12 cellular contexts compared by ENCODE assay signal in the genomic region with DNA sequence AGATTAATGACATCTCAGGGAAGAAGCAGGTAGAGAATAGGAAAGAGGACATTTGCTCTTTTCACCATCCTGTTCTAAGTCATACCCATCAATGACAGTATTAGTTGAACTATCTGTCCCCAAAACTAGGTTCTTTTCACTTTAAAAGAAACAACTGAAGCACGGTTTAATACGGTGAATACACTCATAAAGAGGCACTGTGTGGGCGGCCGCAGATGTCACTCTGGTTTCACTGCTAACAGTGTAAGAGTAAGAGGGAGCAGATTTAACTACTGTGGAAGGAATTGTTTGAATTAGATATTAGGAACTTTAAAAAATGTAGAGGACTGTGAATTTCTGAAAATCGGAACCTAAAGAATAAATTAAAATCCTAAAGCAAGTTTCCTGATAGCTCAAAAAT. TPM values are rescaled to one million over a fixed set of nuclear protein-coding genes. Genes with fewer than 3 reads are reported as not detected.
DNase-seq lines count a peak whose midpoint lies in the region; ATAC-seq, FAIRE-seq and TF ChIP-seq lines count a peak whose summit lies in the region.
"Had no signal": no experiment of that assay in that cellular context is flagged by ENCODE, and none has a peak within 500 bp of the region (broad histone marks: within the 10 kb centered on the region; RNA-seq: fewer than 3 reads in every experiment).

No MANE protein-coding gene starts in this region.

- intact Hi-C loops in activated CD4-positive, alpha-beta memory T cell treated with anti-CD3 and anti-CD28 coated beads for 36 hours (cut with micrococcal nuclease) = no loop called here
- intact Hi-C loops in K562 (cut with micrococcal nuclease) = no loop called here

- H2AFZ ChIP-seq in K562 (ENCODE audit: low read depth, low read length) = no peak overlapping the region

- H3K4me1 ChIP-seq in K562 (replicated peaks in 1 of 2; ENCODE audit: control insufficient read depth in 2 of 2, insufficient read depth in 2 of 2, low read length in 2 of 2) = no peaks in the 10 kb centered on the region
- H3K4me1 ChIP-seq: SJCRH30 had no signal

- H3K9me3 ChIP-seq in K562 (replicated peaks; ENCODE audit: control insufficient read depth, insufficient read depth, low read depth, low read length) = no peaks in the 10 kb centered on the region
- H3K9me3 ChIP-seq: SJCRH30 had no signal

- ATAC-seq in HG02870 (IDR thresholded peaks at IDR 0.05; ENCODE audit: unreplicated experiment) (peak; percentile 99), K562 (no peak), HG03135 (IDR thresholded peaks at IDR 0.05; ENCODE audit: unreplicated experiment) (no peak)

- no peak overlapping the region for H3K4me2 ChIP-seq in K562 (ENCODE audit: insufficient read depth, low read length)

- no peak for TF ChIP-seq RAD21 in K562 (CRISPR knock-in tag; conservative IDR thresholded peaks at IDR 0.05 in 1 of 2, IDR thresholded peaks at IDR 0.05 in 1 of 2)

- in situ Hi-C loops in K562 (cut with MboI) = no loop called here

- H3K4me3 ChIP-seq in K562 = no peak overlapping the region
- H3K4me3 ChIP-seq: SJCRH30 had no signal

- CTCF ChIA-PET in activated CD4-positive, alpha-beta memory T cell treated with anti-CD3 and anti-CD28 coated beads for 36 hours (lab: Charles Lee) = no interaction called here
- CTCF ChIA-PET in activated CD4-positive, alpha-beta memory T cell treated with anti-CD3 and anti-CD28 coated beads, Interleukin-2, amount 10 ng/mL, durations not matched to agents 7 days and 5 days (lab: Charles Lee) = no interaction called here
- CTCF ChIA-PET in K562 (lab: Yijun Ruan, JAX; ENCODE audit: low intra/inter-chr PET ratio) = no interaction called here

- TF ChIP-seq CTCF in K562 (IDR thresholded peaks at IDR 0.05 in 2 of 3, conservative IDR thresholded peaks at IDR 0.05 in 1 of 3; ENCODE audit: insufficient read depth in 2 of 3, low read depth in 1 of 3, low read length in 3 of 3) = no peak

- H3K27me3 ChIP-seq in K562 (ENCODE audit: control insufficient read depth in 2 of 2, insufficient read depth in 2 of 2, low read length in 2 of 2) = peaks cover 5 to 12% of the 10 kb centered on the region in 2 experiments; a peak in 4 of 5 replicates
- H3K27me3 ChIP-seq: SJCRH30 had no signal

- peaks cover 14% of the 10 kb centered on the region for H3K4me1 Mint-ChIP-seq in activated CD4-positive, alpha-beta memory T cell treated with anti-CD3 and anti-CD28 coated beads for 36 hours (ENCODE audit: low read depth)
- H3K4me1 Mint-ChIP-seq in activated CD4-positive, alpha-beta memory T cell treated with anti-CD3 and anti-CD28 coated beads, Interleukin-2, amount 10 ng/mL, durations not matched to agents 7 days and 5 days = peaks cover 11% of the 10 kb centered on the region

- FAIRE-seq in K562 (lab: Jason Lieb, UNC) = no peak
- FAIRE-seq: kidney had no signal

- peaks cover 5% of the 10 kb centered on the region for H3K9me1 ChIP-seq in K562 (ENCODE audit: control insufficient read depth, insufficient read depth, low read length)

- no TSS peak for BruUV-seq in K562 (replicated peaks; lab: Mats Ljungman, UMichigan)

- WGBS in K562 (ENCODE audit: insufficient coverage, low coverage, missing lambda C conversion rate) = under 1% methylated on average over 5 of the region's 5 CpGs

- H3K27ac ChIP-seq in K562 (ENCODE audit: extremely low read depth, low read depth, low read length) = no peak overlapping the region
- H3K27ac ChIP-seq: SJCRH30 had no signal

- no peak for TF ChIP-seq POLR2A in K562 (conservative IDR thresholded peaks at IDR 0.05)

- peaks cover 3% of the 10 kb centered on the region for H3K36me3 Mint-ChIP-seq in activated CD4-positive, alpha-beta memory T cell treated with anti-CD3 and anti-CD28 coated beads for 36 hours
- H3K36me3 Mint-ChIP-seq in activated CD4-positive, alpha-beta memory T cell treated with anti-CD3 and anti-CD28 coated beads, Interleukin-2, amount 10 ng/mL, durations not matched to agents 7 days and 5 days (ENCODE audit: low read depth) = no peaks in the 10 kb centered on the region

- H3K27me3 Mint-ChIP-seq in activated CD4-positive, alpha-beta memory T cell treated with anti-CD3 and anti-CD28 coated beads for 36 hours = peaks cover 2% of the 10 kb centered on the region
- peaks cover 5% of the 10 kb centered on the region for H3K27me3 Mint-ChIP-seq in activated CD4-positive, alpha-beta memory T cell treated with anti-CD3 and anti-CD28 coated beads, Interleukin-2, amount 10 ng/mL, durations not matched to agents 7 days and 5 days

- no peak overlapping the region for H3K9ac ChIP-seq in K562 (ENCODE audit: insufficient read depth in 1 of 2, low read depth in 2 of 2, low read length in 2 of 2)

- H4K20me1 ChIP-seq in K562 (replicated peaks; ENCODE audit: control insufficient read depth, insufficient read depth, low read length) = no peaks in the 10 kb centered on the region

- H3K36me3 ChIP-seq in K562 (ENCODE audit: control insufficient read depth, insufficient read depth, low read length) = no peaks in the 10 kb centered on the region

- no peaks in the 10 kb centered on the region for H3K79me2 ChIP-seq in K562 (ENCODE audit: control insufficient read depth, insufficient read depth, low read length)

- H3K4me3 Mint-ChIP-seq in activated CD4-positive, alpha-beta memory T cell treated with anti-CD3 and anti-CD28 coated beads for 36 hours = no peak overlapping the region
- no peak overlapping the region for H3K4me3 Mint-ChIP-seq in activated CD4-positive, alpha-beta memory T cell treated with anti-CD3 and anti-CD28 coated beads, Interleukin-2, amount 10 ng/mL, durations not matched to agents 7 days and 5 days

- peak; percentile 82 for DNase-seq in activated CD4-positive, alpha-beta memory T cell treated with anti-CD3 and anti-CD28 coated beads for 36 hours
- no peak for DNase-seq in activated CD4-positive, alpha-beta memory T cell treated with anti-CD3 and anti-CD28 coated beads, Interleukin-2, amount 10 ng/mL, durations not matched to agents 7 days and 5 days
- DNase-seq in K562 (ENCODE audit: extremely low read depth in 1 of 4, low spot score in 3 of 4) (no peak), kidney tubule cell (ENCODE audit: low spot score) (no peak), inferior parietal cortex (ENCODE audit: extremely low spot score) (no peak)
- DNase-seq in stimulated activated CD8-positive, alpha-beta memory T cell treated with anti-CD3 and anti-CD28 coated beads, Interleukin-7, amount 100 ng/mL, for 48 hours (ENCODE audit: extremely low read depth in 1 of 2, low read depth in 1 of 2) = peak; percentile 22 to 61
- DNase-seq: effector memory CD4-positive, alpha-beta T cell; kidney; SJCRH30; substantia nigra had no signal

- no peaks in the 10 kb centered on the region for H3K9me3 Mint-ChIP-seq in activated CD4-positive, alpha-beta memory T cell treated with anti-CD3 and anti-CD28 coated beads for 36 hours
- no peaks in the 10 kb centered on the region for H3K9me3 Mint-ChIP-seq in activated CD4-positive, alpha-beta memory T cell treated with anti-CD3 and anti-CD28 coated beads, Interleukin-2, amount 10 ng/mL, durations not matched to agents 7 days and 5 days

- POLR2A ChIA-PET in activated CD4-positive, alpha-beta memory T cell treated with anti-CD3 and anti-CD28 coated beads for 36 hours (lab: Charles Lee) = no interaction called here
- POLR2A ChIA-PET in activated CD4-positive, alpha-beta memory T cell treated with anti-CD3 and anti-CD28 coated beads, Interleukin-2, amount 10 ng/mL, durations not matched to agents 7 days and 5 days (lab: Charles Lee) = no interaction called here
- POLR2A ChIA-PET in K562 (lab: Yijun Ruan, JAX) = no interaction called here

- no peak for TF ChIP-seq EP300 in K562 (IDR thresholded peaks at IDR 0.05; ENCODE audit: low read length)

- no peak overlapping the region for H3K27ac Mint-ChIP-seq in activated CD4-positive, alpha-beta memory T cell treated with anti-CD3 and anti-CD28 coated beads for 36 hours
- H3K27ac Mint-ChIP-seq in activated CD4-positive, alpha-beta memory T cell treated with anti-CD3 and anti-CD28 coated beads, Interleukin-2, amount 10 ng/mL, durations not matched to agents 7 days and 5 days = no peak overlapping the region

TF ChIP-seq in K562, 482 proteins besides CTCF, POLR2A, EP300 and RAD21:
- 0 out of 2 replicates have a peak, but pooled peaks have one; percentile 19 for TF ChIP-seq EGR1 (conservative IDR thresholded peaks at IDR 0.05)
- no peak for TF ChIP-seq POLR2B (IDR thresholded peaks at IDR 0.05; ENCODE audit: low read depth, partially characterized antibody)
- TF ChIP-seq SREBF2 (CRISPR knock-in tag; IDR thresholded peaks at IDR 0.05) = no peak
- no peak for TF ChIP-seq ZNF282 (CRISPR knock-in tag; IDR thresholded peaks at IDR 0.05)
- TF ChIP-seq PHF20 (IDR thresholded peaks at IDR 0.05; ENCODE audit: partially characterized antibody) = no peak

RNA-seq across cellular contexts. Expression of a gene that starts 49.5 kb away (rescaled TPM):
- not detected for total RNA-seq in activated CD4-positive, alpha-beta memory T cell treated with anti-CD3 and anti-CD28 coated beads for 36 hours
- not detected for total RNA-seq in activated CD4-positive, alpha-beta memory T cell treated with anti-CD3 and anti-CD28 coated beads, Interleukin-2, amount 10 ng/mL, durations not matched to agents 7 days and 5 days
- not detected in 2 replicates for total RNA-seq in K562 (2011; cell fraction: chromatin; rRNA removed; ENCODE audit: low replicate concordance)
- total RNA-seq in K562 (2011; cell fraction: nucleolus; rRNA removed) = not detected in 2 replicates
- total RNA-seq in K562 (2011; cell fraction: nucleoplasm; rRNA removed) = not detected in 2 replicates
- total RNA-seq in K562 (2014; rRNA removed) (not detected in 2 replicates), K562 (2014; rRNA removed; fragmentation: Illumina TruSeq; extraction: Trizol) (not detected in 2 replicates), K562 (2015; rRNA removed; fragmentation: Illumina TruSeq; extraction: Trizol) (not detected in 2 replicates), K562 (2021) (not detected in 2 replicates)
- polyA plus RNA-seq in K562 (2011; rRNA removed) (not detected in 2 replicates), K562 (2014; fragmentation: Illumina TruSeq; extraction: Trizol) (not detected in 2 replicates), K562 (2014; fragmentation: Nextera tagmentation; extraction: Ambion mirVana) (not detected), K562 (2014; rRNA removed) (not detected in 2 replicates)
- not detected in 2 replicates for polyA plus RNA-seq in K562 (2011; cell fraction: cytosol; rRNA removed)
- not detected in 2 replicates for polyA plus RNA-seq in K562 (2011; cell fraction: nucleus; rRNA removed)
- polyA plus RNA-seq in K562 (2012) = not detected in 2 replicates
- not detected in 2 replicates for polyA minus RNA-seq in K562 (2011; rRNA and poly(A)+ RNA removed)
- not detected in 2 replicates for polyA minus RNA-seq in K562 (2011; cell fraction: cytosol; rRNA and poly(A)+ RNA removed)
- polyA minus RNA-seq in K562 (2011; cell fraction: nucleus; rRNA and poly(A)+ RNA removed) = not detected in 2 replicates
- total RNA-seq: kidney had no signal

Comparison
In these comparisons a context has a peak if more than half of its experiments do, and no peak if none do; other contexts are left out.
1. DNase-seq: peak in activated CD4-positive, alpha-beta memory T cell treated with anti-CD3 and anti-CD28 coated beads for 36 hours (single experiment) and stimulated activated CD8-positive, alpha-beta memory T cell treated with anti-CD3 and anti-CD28 coated beads, Interleukin-7, amount 100 ng/mL, for 48 hours (2 of 2); none in activated CD4-positive, alpha-beta memory T cell treated with anti-CD3 and anti-CD28 coated beads, Interleukin-2, amount 10 ng/mL, durations not matched to agents 7 days and 5 days (single experiment), K562 (0 of 4), kidney tubule cell (single experiment) and inferior parietal cortex (single experiment).